In genomic region chr2:205629021-205629817, GRCh38 we compare ENCODE assay signal across 25 cellular contexts. TPM values are rescaled to one million over a fixed set of nuclear protein-coding genes. Genes with fewer than 3 reads are reported as not detected.
DNase-seq lines count a peak whose midpoint lies in the region; ATAC-seq and TF ChIP-seq lines count a peak whose summit lies in the region.
"Had no signal": no experiment of that assay in that cellular context is flagged by ENCODE, and none has a peak within 500 bp of the region (broad histone marks: within the 10 kb centered on the region; RNA-seq: fewer than 3 reads in every experiment).

No MANE protein-coding gene starts in this region.

- no peak for TF ChIP-seq EP300 in gastroesophageal sphincter (IDR thresholded peaks at IDR 0.05)

- no peaks in the 10 kb centered on the region for H3K9me3 ChIP-seq in gastroesophageal sphincter
- H3K9me3 ChIP-seq: ascending aorta, right atrium auricular region, testis had no signal

- H3K27me3 Mint-ChIP-seq in stimulated activated naive CD8-positive, alpha-beta T cell treated with anti-CD3 and anti-CD28 coated beads, Interleukin-15, amount 100 ng/mL, for 72 hours, result no peaks in the 10 kb centered on the region
- H3K27me3 Mint-ChIP-seq in WTC11 (ENCODE audit: low read depth), result no peaks in the 10 kb centered on the region
- no peaks in the 10 kb centered on the region for H3K27me3 Mint-ChIP-seq in type B pancreatic cell
- H3K27me3 Mint-ChIP-seq: activated naive CD8-positive, alpha-beta T cell had no signal

- H3K36me3 Mint-ChIP-seq in WTC11 (peaks cover 5% of the 10 kb centered on the region), type B pancreatic cell (peaks cover 4% of the 10 kb centered on the region)
- H3K36me3 Mint-ChIP-seq: activated naive CD8-positive, alpha-beta T cell; memory B cell had no signal

- TF ChIP-seq CTCF in WTC11 (IDR thresholded peaks at IDR 0.05) (no peak), type B pancreatic cell (conservative IDR thresholded peaks at IDR 0.05) (no peak), gastroesophageal sphincter (IDR thresholded peaks at IDR 0.05) (no peak)

- peak overlapping the region in 1 of 2 donors; percentile 94 for H3K27ac Mint-ChIP-seq in stimulated activated naive CD8-positive, alpha-beta T cell treated with anti-CD3 and anti-CD28 coated beads, Interleukin-15, amount 100 ng/mL, for 72 hours
- H3K27ac Mint-ChIP-seq in WTC11, result no peak overlapping the region
- H3K27ac Mint-ChIP-seq in type B pancreatic cell, result peak overlapping the region; percentile 39
- H3K27ac Mint-ChIP-seq: activated naive CD8-positive, alpha-beta T cell; memory B cell; T-helper 2 cell treated with Interferon-gamma antibody and Interleukin-4, amounts not matched to agents 5 μg/mL and 100 μg/mL, for 36 hours had no signal

- H3K27ac ChIP-seq in gastroesophageal sphincter, result no peak overlapping the region
- H3K27ac ChIP-seq: 22Rv1, ascending aorta, coronary artery, GM23248, right atrium auricular region, testis had no signal

- POLR2A ChIA-PET in WTC11 (lab: Charles Lee), result no interaction called here

- peak; percentile 55 for ATAC-seq in stimulated activated naive CD8-positive, alpha-beta T cell treated with anti-CD3 and anti-CD28 coated beads, Interleukin-15, Interleukin-2, amounts not matched to agents 100 U/mL and 50 U/mL, for 24 hours
- no peak for ATAC-seq in stimulated activated naive CD8-positive, alpha-beta T cell treated with anti-CD3 and anti-CD28 coated beads, Interleukin-15, amount 100 ng/mL, for 72 hours
- ATAC-seq in WTC11 (peak; percentile 55), gastroesophageal sphincter (no peak)
- ATAC-seq: left lobe of liver had no signal

- CTCF ChIA-PET in WTC11 (lab: Charles Lee), result interaction anchor here (1.2 kb wide), 1 partner anchor 297 kb away, joined by 3 read pairs; no protein-coding TSS in a partner anchor

- peaks cover 0 to 5% of the 10 kb centered on the region in 2 donors for H3K9me3 Mint-ChIP-seq in stimulated activated naive CD8-positive, alpha-beta T cell treated with anti-CD3 and anti-CD28 coated beads, Interleukin-15, amount 100 ng/mL, for 72 hours
- peaks cover 20% of the 10 kb centered on the region for H3K9me3 Mint-ChIP-seq in WTC11
- H3K9me3 Mint-ChIP-seq in type B pancreatic cell, result no peaks in the 10 kb centered on the region
- H3K9me3 Mint-ChIP-seq: memory B cell; T-helper 2 cell treated with Interferon-gamma antibody and Interleukin-4, amounts not matched to agents 5 μg/mL and 100 μg/mL, for 36 hours had no signal

- no peaks in the 10 kb centered on the region for H3K27me3 ChIP-seq in gastroesophageal sphincter
- H3K27me3 ChIP-seq: ascending aorta, right atrium auricular region, testis had no signal

- H3K4me3 Mint-ChIP-seq in stimulated activated naive CD8-positive, alpha-beta T cell treated with anti-CD3 and anti-CD28 coated beads, Interleukin-15, amount 100 ng/mL, for 72 hours, result no peak overlapping the region
- no peak overlapping the region for H3K4me3 Mint-ChIP-seq in WTC11
- peak overlapping the region; percentile 73 for H3K4me3 Mint-ChIP-seq in type B pancreatic cell
- H3K4me3 Mint-ChIP-seq: activated naive CD8-positive, alpha-beta T cell; memory B cell; T-helper 2 cell treated with Interferon-gamma antibody and Interleukin-4, amounts not matched to agents 5 μg/mL and 100 μg/mL, for 36 hours had no signal

- H3K4me1 ChIP-seq in gastroesophageal sphincter, result no peaks in the 10 kb centered on the region
- H3K4me1 ChIP-seq: ascending aorta, right atrium auricular region, testis had no signal

- WGBS in gastroesophageal sphincter (ENCODE audit: low coverage in 1 of 2), 2 donors, result 68 to 85% methylated on average over 5 to 8 of the region's 11 CpGs

- no peak overlapping the region for H3K4me3 ChIP-seq in gastroesophageal sphincter
- H3K4me3 ChIP-seq: ascending aorta, coronary artery, GM23248, right atrium auricular region, testis had no signal

- TF ChIP-seq POLR2A in gastroesophageal sphincter (IDR thresholded peaks at IDR 0.05), result no peak

- DNase-seq in DMS53 (lab: John Stamatoyannopoulos, UW) (peak; percentile 34), DMS53 treated with DMSO at 0.1 percent for 48 hours (lab: John Stamatoyannopoulos, UW; ENCODE audit: unreplicated experiment) (no peak), WTC11 (ENCODE audit: low spot score) (no peak), type B pancreatic cell (ENCODE audit: extremely low spot score, unreplicated experiment) (no peak), H4 (ENCODE audit: low spot score) (no peak)
- DNase-seq in stimulated activated naive CD8-positive, alpha-beta T cell treated with anti-CD3 and anti-CD28 coated beads, Interleukin-15, Interleukin-2, amounts not matched to agents 100 U/mL and 50 U/mL, for 24 hours, result no peak
- DNase-seq in stimulated activated naive CD8-positive, alpha-beta T cell treated with anti-CD3 and anti-CD28 coated beads, Interleukin-15, amount 100 ng/mL, for 72 hours, result no peak
- DNase-seq: C1 segment of cervical spinal cord; effector CD8-positive, alpha-beta T cell; GM23248; NCI-H187 treated with DMSO at 0.1 percent for 48 hours; NCI-H446 treated with DMSO at 0.1 percent for 48 hours; Right ventricle myocardium superior; small intestine; stimulated activated naive CD4-positive, alpha-beta T cell; testis had no signal

- no peaks in the 10 kb centered on the region for H3K36me3 ChIP-seq in gastroesophageal sphincter
- H3K36me3 ChIP-seq: ascending aorta, right atrium auricular region had no signal

- peaks cover 8% of the 10 kb centered on the region for H3K4me1 Mint-ChIP-seq in stimulated activated naive CD8-positive, alpha-beta T cell treated with anti-CD3 and anti-CD28 coated beads, Interleukin-15, amount 100 ng/mL, for 72 hours
- H3K4me1 Mint-ChIP-seq in WTC11 (peaks cover 13% of the 10 kb centered on the region), type B pancreatic cell (ENCODE audit: unreplicated experiment) (peaks cover 27% of the 10 kb centered on the region)
- H3K4me1 Mint-ChIP-seq: memory B cell had no signal

TF ChIP-seq in WTC11, 78 proteins besides CTCF, POLR2A, EP300 and RAD21 (continues in another document):
- no peak for TF ChIP-seq FOXP1 (CRISPR knock-in tag; IDR thresholded peaks at IDR 0.05; ENCODE audit: borderline replicate concordance)
- no peak for TF ChIP-seq ZNF423 (CRISPR knock-in tag; IDR thresholded peaks at IDR 0.05)
- no peak for TF ChIP-seq ZMAT4 (CRISPR knock-in tag; IDR thresholded peaks at IDR 0.05)
- no peak for TF ChIP-seq FOXJ3 (CRISPR knock-in tag; IDR thresholded peaks at IDR 0.05; ENCODE audit: borderline replicate concordance)
- TF ChIP-seq, protein P1, sequence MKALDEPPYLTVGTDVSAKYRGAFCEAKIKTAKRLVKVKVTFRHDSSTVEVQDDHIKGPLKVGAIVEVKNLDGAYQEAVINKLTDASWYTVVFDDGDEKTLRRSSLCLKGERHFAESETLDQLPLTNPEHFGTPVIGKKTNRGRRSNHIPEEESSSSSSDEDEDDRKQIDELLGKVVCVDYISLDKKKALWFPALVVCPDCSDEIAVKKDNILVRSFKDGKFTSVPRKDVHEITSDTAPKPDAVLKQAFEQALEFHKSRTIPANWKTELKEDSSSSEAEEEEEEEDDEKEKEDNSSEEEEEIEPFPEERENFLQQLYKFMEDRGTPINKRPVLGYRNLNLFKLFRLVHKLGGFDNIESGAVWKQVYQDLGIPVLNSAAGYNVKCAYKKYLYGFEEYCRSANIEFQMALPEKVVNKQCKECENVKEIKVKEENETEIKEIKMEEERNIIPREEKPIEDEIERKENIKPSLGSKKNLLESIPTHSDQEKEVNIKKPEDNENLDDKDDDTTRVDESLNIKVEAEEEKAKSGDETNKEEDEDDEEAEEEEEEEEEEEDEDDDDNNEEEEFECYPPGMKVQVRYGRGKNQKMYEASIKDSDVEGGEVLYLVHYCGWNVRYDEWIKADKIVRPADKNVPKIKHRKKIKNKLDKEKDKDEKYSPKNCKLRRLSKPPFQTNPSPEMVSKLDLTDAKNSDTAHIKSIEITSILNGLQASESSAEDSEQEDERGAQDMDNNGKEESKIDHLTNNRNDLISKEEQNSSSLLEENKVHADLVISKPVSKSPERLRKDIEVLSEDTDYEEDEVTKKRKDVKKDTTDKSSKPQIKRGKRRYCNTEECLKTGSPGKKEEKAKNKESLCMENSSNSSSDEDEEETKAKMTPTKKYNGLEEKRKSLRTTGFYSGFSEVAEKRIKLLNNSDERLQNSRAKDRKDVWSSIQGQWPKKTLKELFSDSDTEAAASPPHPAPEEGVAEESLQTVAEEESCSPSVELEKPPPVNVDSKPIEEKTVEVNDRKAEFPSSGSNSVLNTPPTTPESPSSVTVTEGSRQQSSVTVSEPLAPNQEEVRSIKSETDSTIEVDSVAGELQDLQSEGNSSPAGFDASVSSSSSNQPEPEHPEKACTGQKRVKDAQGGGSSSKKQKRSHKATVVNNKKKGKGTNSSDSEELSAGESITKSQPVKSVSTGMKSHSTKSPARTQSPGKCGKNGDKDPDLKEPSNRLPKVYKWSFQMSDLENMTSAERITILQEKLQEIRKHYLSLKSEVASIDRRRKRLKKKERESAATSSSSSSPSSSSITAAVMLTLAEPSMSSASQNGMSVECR (CRISPR knock-in tag; IDR thresholded peaks at IDR 0.05; ENCODE audit: borderline replicate concordance), result no peak
- TF ChIP-seq ETV6 (CRISPR knock-in tag; IDR thresholded peaks at IDR 0.05), result no peak

RNA-seq across cellular contexts. Expression of gene NRP2, which starts 53.1 kb away (rescaled TPM):
- total RNA-seq in WTC11 (2021) (19.5 to 41.0 TPM (median 19.9 TPM) in 3 replicates), type B pancreatic cell (ENCODE audit: low replicate concordance) (18.7 and 109 TPM in 2 replicates), gastroesophageal sphincter (100 to 1,000 TPM; 278 to 466 (median 371) TPM)
- 9.9 and 13.9 TPM in 2 replicates for total RNA-seq in H4 (2014; rRNA removed; shearing (Covaris generic))

Comparison
In these comparisons a context has a peak if more than half of its experiments do, and no peak if none do; other contexts are left out.
1. ATAC-seq: peak in stimulated activated naive CD8-positive, alpha-beta T cell treated with anti-CD3 and anti-CD28 coated beads, Interleukin-15, Interleukin-2, amounts not matched to agents 100 U/mL and 50 U/mL, for 24 hours (single experiment) and WTC11 (single experiment); none in stimulated activated naive CD8-positive, alpha-beta T cell treated with anti-CD3 and anti-CD28 coated beads, Interleukin-15, amount 100 ng/mL, for 72 hours (single experiment) and gastroesophageal sphincter (single experiment).